ENCODE assay signal across 24 cellular contexts in genomic region chr17:69710926-69711325, GRCh38.
"Had no signal": no experiment of that assay in that cellular context is flagged by ENCODE, and none has a peak within 500 bp of the region (broad histone marks: within the 10 kb centered on the region; RNA-seq: fewer than 3 reads in every experiment).

No MANE protein-coding gene starts in this region.

- H3K27me3 Mint-ChIP-seq: activated naive CD8-positive, alpha-beta T cell treated with anti-CD3 and anti-CD28 coated beads, Interleukin-2, amount 10 ng/mL, durations not matched to agents 7 days and 5 days had no signal

- ATAC-seq: left ventricle myocardium superior; natural killer cell treated with Interleukin-12 subunit alpha and Interleukin-12 subunit beta and Interleukin-15 and Interleukin-18, amount 100 ng/mL, for 72 hours; pancreas; sciatic nerve; stimulated activated memory B cell treated with anti-CD40 and anti-IgM and Interleukin-4, amounts not matched to agents 10 μg/mL and 1 μg/mL and 100 μg/mL, for 72 hours; T-cell had no signal

- H3K36me3 ChIP-seq: pancreas, stomach, suprapubic skin, tibial nerve, WERI-Rb-1 had no signal

- H3K4me3 ChIP-seq: coronary artery, pancreas, stomach, suprapubic skin, tibial nerve had no signal

- H3K9me3 ChIP-seq: pancreas, stomach, suprapubic skin, tibial nerve had no signal

- DNase-seq: activated CD4-positive, CD25-positive, alpha-beta regulatory T cell treated with anti-CD3 and anti-CD28 coated beads, Interleukin-2, amount 50 U/mL, for 72 hours; activated naive CD4-positive, alpha-beta T cell treated with Interleukin-2 at 50 U/mL for 16 hours; activated naive CD8-positive, alpha-beta T cell treated with anti-CD3 and anti-CD28 coated beads, Interleukin-2, amount 10 ng/mL, durations not matched to agents 7 days and 5 days; activated T-cell treated with anti-CD3 and anti-CD28 coated beads, Interleukin-2, amount 50 U/mL, for 1 hour; amniotic stem cell; cerebellar nuclear complex; erythroblast; foreskin melanocyte; immature natural killer cell; kidney glomerular epithelial cell; left ventricle myocardium superior; pancreas; small intestine; stimulated activated CD4-positive, alpha-beta T cell treated with anti-CD3 and anti-CD28 coated beads, Interleukin-2, amount 100 ng/mL, for 24 hours; stomach; T-cell; WERI-Rb-1 had no signal

- FAIRE-seq: pancreas, small intestine, TTC549 had no signal

- H3K27ac ChIP-seq: coronary artery, pancreas, stomach, suprapubic skin, tibial nerve, WERI-Rb-1 had no signal

- H3K4me1 ChIP-seq: pancreas, suprapubic skin had no signal

- H3K9me3 Mint-ChIP-seq: natural killer cell treated with Interleukin-12 subunit alpha and Interleukin-12 subunit beta and Interleukin-15 and Interleukin-18, amount 100 ng/mL, for 72 hours; stimulated activated memory B cell treated with anti-CD40 and anti-IgM and Interleukin-4, amounts not matched to agents 10 μg/mL and 1 μg/mL and 100 μg/mL, for 72 hours; T-cell had no signal

- H3K27ac Mint-ChIP-seq: activated naive CD8-positive, alpha-beta T cell treated with anti-CD3 and anti-CD28 coated beads, Interleukin-2, amount 10 ng/mL, durations not matched to agents 7 days and 5 days; immature natural killer cell; natural killer cell treated with Interleukin-12 subunit alpha and Interleukin-12 subunit beta and Interleukin-15 and Interleukin-18, amount 100 ng/mL, for 72 hours; stimulated activated memory B cell treated with anti-CD40 and anti-IgM and Interleukin-4, amounts not matched to agents 10 μg/mL and 1 μg/mL and 100 μg/mL, for 72 hours; T-cell had no signal

- H3K36me3 Mint-ChIP-seq: activated naive CD8-positive, alpha-beta T cell treated with anti-CD3 and anti-CD28 coated beads, Interleukin-2, amount 10 ng/mL, durations not matched to agents 7 days and 5 days; immature natural killer cell; natural killer cell treated with Interleukin-12 subunit alpha and Interleukin-12 subunit beta and Interleukin-15 and Interleukin-18, amount 100 ng/mL, for 72 hours; stimulated activated memory B cell treated with anti-CD40 and anti-IgM and Interleukin-4, amounts not matched to agents 10 μg/mL and 1 μg/mL and 100 μg/mL, for 72 hours; T-cell had no signal

- H3K4me1 Mint-ChIP-seq: immature natural killer cell; stimulated activated memory B cell treated with anti-CD40 and anti-IgM and Interleukin-4, amounts not matched to agents 10 μg/mL and 1 μg/mL and 100 μg/mL, for 72 hours; T-cell had no signal

- H3K27me3 ChIP-seq: pancreas, stomach, suprapubic skin, tibial nerve had no signal

- H3K4me3 Mint-ChIP-seq: activated naive CD8-positive, alpha-beta T cell treated with anti-CD3 and anti-CD28 coated beads, Interleukin-2, amount 10 ng/mL, durations not matched to agents 7 days and 5 days; immature natural killer cell; natural killer cell treated with Interleukin-12 subunit alpha and Interleukin-12 subunit beta and Interleukin-15 and Interleukin-18, amount 100 ng/mL, for 72 hours; stimulated activated memory B cell treated with anti-CD40 and anti-IgM and Interleukin-4, amounts not matched to agents 10 μg/mL and 1 μg/mL and 100 μg/mL, for 72 hours; T-cell had no signal
